Comparison of ENCODE assay signal across 22 cellular contexts in the genomic region with DNA sequence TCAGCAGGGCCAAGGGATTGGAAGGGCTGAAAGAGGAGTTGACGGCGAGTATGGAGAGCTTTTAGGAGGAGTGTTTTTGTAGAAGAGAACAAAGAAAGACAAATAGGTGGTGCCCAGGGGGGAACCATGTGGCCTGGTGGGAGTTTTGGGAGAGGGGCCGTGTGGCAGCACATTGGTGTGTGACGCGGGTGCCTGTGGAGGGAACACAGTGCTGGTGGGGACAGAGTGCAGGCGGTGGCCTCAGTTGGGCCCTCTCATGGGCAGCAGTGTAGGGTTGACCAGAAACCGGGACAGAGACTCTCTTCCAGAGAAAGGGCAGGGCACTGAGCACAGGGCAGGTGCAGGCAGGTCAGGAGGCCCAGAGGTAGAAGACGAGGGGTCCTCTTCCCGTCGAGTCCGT. TPM values are rescaled to one million over a fixed set of nuclear protein-coding genes. Genes with fewer than 3 reads are reported as not detected.
DNase-seq lines count a peak whose midpoint lies in the region; ATAC-seq and TF ChIP-seq lines count a peak whose summit lies in the region.
"Had no signal": no experiment of that assay in that cellular context is flagged by ENCODE, and none has a peak within 500 bp of the region (broad histone marks: within the 10 kb centered on the region; RNA-seq: fewer than 3 reads in every experiment).

No MANE protein-coding gene starts in this region.

- H3K9me2 ChIP-seq in GM23338 (ENCODE audit: insufficient read depth) = no peaks in the 10 kb centered on the region

- DNase-seq in GM23338 (ENCODE audit: low spot score) (no peak), sigmoid colon (peak; percentile 33), GF-D8 (lab: John Stamatoyannopoulos, UW) (no peak), NCI-H526 (lab: John Stamatoyannopoulos, UW) (no peak)
- DNase-seq: Calu3; CD4-positive, alpha-beta memory T cell; DMS53; EL; IMR-90; MG63; NCI-H1048; NCI-H1436; NCI-H2029; NCI-H446; NCI-H69; Peyer's patch had no signal

- H3K9me3 ChIP-seq in sigmoid colon = no peaks in the 10 kb centered on the region
- H3K9me3 ChIP-seq: BLaER1, HAP-1, MG63, Peyer's patch, SJSA1 had no signal

- H3K4me2 ChIP-seq in GM23338 = no peak overlapping the region
- H3K4me2 ChIP-seq: BLaER1 had no signal

- TF ChIP-seq POLR2A in sigmoid colon (IDR thresholded peaks at IDR 0.05) = no peak

- peaks cover 2% of the 10 kb centered on the region; the same call in 2 of the 3 replicates for H3K36me3 Mint-ChIP-seq in GM23338 (ENCODE audit: low read depth)
- H3K36me3 Mint-ChIP-seq in brain = peaks cover 21% of the 10 kb centered on the region

- intact Hi-C loops in sigmoid colon (cut with DNase I) = no loop called here

- H3K4me1 ChIP-seq in GM23338 (ENCODE audit: insufficient read depth) (no peaks in the 10 kb centered on the region), sigmoid colon (peaks cover 0 to 16% (median 12%) of the 10 kb centered on the region in 4 donors)
- H3K4me1 ChIP-seq: BLaER1, HAP-1, Peyer's patch, SJSA1 had no signal

- H3K27me3 ChIP-seq in GM23338 (ENCODE audit: insufficient read depth) (no peaks in the 10 kb centered on the region), layer of hippocampus (ENCODE audit: control insufficient read depth, insufficient read depth, low read length) (no peaks in the 10 kb centered on the region), sigmoid colon (no peaks in the 10 kb centered on the region)
- H3K27me3 ChIP-seq: BLaER1, MG63, Peyer's patch, SJSA1 had no signal

- peak overlapping the region; percentile 61 for H3K27ac Mint-ChIP-seq in GM23338
- peak overlapping the region in 3 of 5 experiments; percentile 12 to 88 (median 46) for H3K27ac Mint-ChIP-seq in brain

- H3K36me3 ChIP-seq in GM23338 (ENCODE audit: insufficient read depth) (no peaks in the 10 kb centered on the region), sigmoid colon (peaks cover 0 to 24% (median 11%) of the 10 kb centered on the region in 4 donors)
- H3K36me3 ChIP-seq: HAP-1, MG63, SJSA1 had no signal

- peaks cover 5% of the 10 kb centered on the region for H3K27me3 Mint-ChIP-seq in GM23338 (ENCODE audit: insufficient read depth, low read depth, poor library complexity)
- H3K27me3 Mint-ChIP-seq in brain = no peaks in the 10 kb centered on the region
- H3K27me3 Mint-ChIP-seq: CD4-positive, alpha-beta memory T cell had no signal

- no peak overlapping the region for H2AFZ ChIP-seq in GM23338

- ATAC-seq in GM23338 = no peak
- no peak for ATAC-seq in GM21381 (IDR thresholded peaks at IDR 0.05; ENCODE audit: unreplicated experiment)

- H3K4me3 ChIP-seq in GM23338 = no peak overlapping the region
- no peak overlapping the region for H3K4me3 ChIP-seq in sigmoid colon
- H3K4me3 ChIP-seq: BLaER1, HAP-1, MG63, Peyer's patch, SJSA1 had no signal

- H3K4me3 Mint-ChIP-seq in GM23338 (no peak overlapping the region; the same call in 2 of the 3 replicates), brain (no peak overlapping the region)
- H3K4me3 Mint-ChIP-seq: CD4-positive, alpha-beta memory T cell had no signal

- peaks cover 15% of the 10 kb centered on the region for H3K4me1 Mint-ChIP-seq in GM23338
- peaks cover 4% of the 10 kb centered on the region for H3K4me1 Mint-ChIP-seq in brain

- no peaks in the 10 kb centered on the region for H4K20me1 ChIP-seq in GM23338 (replicated peaks; ENCODE audit: insufficient read depth)
- H4K20me1 ChIP-seq: BLaER1 had no signal

- no peaks in the 10 kb centered on the region for H3F3A ChIP-seq in GM23338 (replicated peaks; ENCODE audit: low read depth)

- H3K9me3 Mint-ChIP-seq in GM23338 = no peaks in the 10 kb centered on the region
- H3K9me3 Mint-ChIP-seq in brain = no peaks in the 10 kb centered on the region
- H3K9me3 Mint-ChIP-seq: CD4-positive, alpha-beta memory T cell had no signal

- no peak overlapping the region for H3K27ac ChIP-seq in GM23338 (ENCODE audit: low read depth)
- peak overlapping the region; percentile 81 for H3K27ac ChIP-seq in layer of hippocampus (ENCODE audit: low read depth, low read length)
- no peak overlapping the region for H3K27ac ChIP-seq in sigmoid colon
- H3K27ac ChIP-seq: BLaER1, Peyer's patch, SJSA1 had no signal

- TF ChIP-seq EP300 in sigmoid colon (IDR thresholded peaks at IDR 0.05) = no peak

- WGBS in sigmoid colon, 2 donors = 95 to 96% methylated on average over 11 of the region's 11 CpGs

- TF ChIP-seq CTCF in GM23338 (conservative IDR thresholded peaks at IDR 0.05; ENCODE audit: low read depth in 2 of 2) = no peak
- no peak for TF ChIP-seq CTCF in brain (conservative IDR thresholded peaks at IDR 0.05)
- TF ChIP-seq CTCF in sigmoid colon (IDR thresholded peaks at IDR 0.05) = no peak

- H3K79me2 ChIP-seq in GM23338 (replicated peaks; ENCODE audit: insufficient read depth) = no peaks in the 10 kb centered on the region

TF ChIP-seq in GM23338, 12 proteins besides CTCF, POLR2A, EP300 and RAD21 (continues in another document):
- TF ChIP-seq EZH2 (IDR thresholded peaks at IDR 0.05; ENCODE audit: low read depth, unreplicated experiment) (no peak), EZH2phosphoT487 (IDR thresholded peaks at IDR 0.05; ENCODE audit: unreplicated experiment) (no peak)
- TF ChIP-seq, protein P1, sequence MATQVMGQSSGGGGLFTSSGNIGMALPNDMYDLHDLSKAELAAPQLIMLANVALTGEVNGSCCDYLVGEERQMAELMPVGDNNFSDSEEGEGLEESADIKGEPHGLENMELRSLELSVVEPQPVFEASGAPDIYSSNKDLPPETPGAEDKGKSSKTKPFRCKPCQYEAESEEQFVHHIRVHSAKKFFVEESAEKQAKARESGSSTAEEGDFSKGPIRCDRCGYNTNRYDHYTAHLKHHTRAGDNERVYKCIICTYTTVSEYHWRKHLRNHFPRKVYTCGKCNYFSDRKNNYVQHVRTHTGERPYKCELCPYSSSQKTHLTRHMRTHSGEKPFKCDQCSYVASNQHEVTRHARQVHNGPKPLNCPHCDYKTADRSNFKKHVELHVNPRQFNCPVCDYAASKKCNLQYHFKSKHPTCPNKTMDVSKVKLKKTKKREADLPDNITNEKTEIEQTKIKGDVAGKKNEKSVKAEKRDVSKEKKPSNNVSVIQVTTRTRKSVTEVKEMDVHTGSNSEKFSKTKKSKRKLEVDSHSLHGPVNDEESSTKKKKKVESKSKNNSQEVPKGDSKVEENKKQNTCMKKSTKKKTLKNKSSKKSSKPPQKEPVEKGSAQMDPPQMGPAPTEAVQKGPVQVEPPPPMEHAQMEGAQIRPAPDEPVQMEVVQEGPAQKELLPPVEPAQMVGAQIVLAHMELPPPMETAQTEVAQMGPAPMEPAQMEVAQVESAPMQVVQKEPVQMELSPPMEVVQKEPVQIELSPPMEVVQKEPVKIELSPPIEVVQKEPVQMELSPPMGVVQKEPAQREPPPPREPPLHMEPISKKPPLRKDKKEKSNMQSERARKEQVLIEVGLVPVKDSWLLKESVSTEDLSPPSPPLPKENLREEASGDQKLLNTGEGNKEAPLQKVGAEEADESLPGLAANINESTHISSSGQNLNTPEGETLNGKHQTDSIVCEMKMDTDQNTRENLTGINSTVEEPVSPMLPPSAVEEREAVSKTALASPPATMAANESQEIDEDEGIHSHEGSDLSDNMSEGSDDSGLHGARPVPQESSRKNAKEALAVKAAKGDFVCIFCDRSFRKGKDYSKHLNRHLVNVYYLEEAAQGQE (IDR thresholded peaks at IDR 0.05; ENCODE audit: unreplicated experiment) = no peak

RNA-seq across cellular contexts. Expression of gene TECPR2, which starts 56.5 kb away (rescaled TPM):
- 16.9 and 20.5 TPM in 2 replicates for total RNA-seq in GM23338 (2014; rRNA removed; shearing (Covaris generic))
- polyA plus RNA-seq in GM23338 (2016; fragmentation: Nextera tagmentation; extraction: Ambion mirVana) (4.8 and 5.2 TPM in 2 replicates), brain (ENCODE audit: insufficient read depth, low read depth, low replicate concordance) (14.8 TPM), sigmoid colon (1 to 10 TPM; 2.1 to 9.0 (median 8.5) TPM)
- 10 to 100 TPM; 15.3 to 51.0 (median 17.2) TPM for total RNA-seq in sigmoid colon

RNA-seq across cellular contexts. Expression of gene CINP, which starts 56.6 kb away (rescaled TPM):
- total RNA-seq in GM23338 (2014; rRNA removed; shearing (Covaris generic)) = 54.0 and 65.4 TPM in 2 replicates
- polyA plus RNA-seq in GM23338 (2016; fragmentation: Nextera tagmentation; extraction: Ambion mirVana) (63.1 and 64.9 TPM in 2 replicates), brain (ENCODE audit: insufficient read depth, low read depth, low replicate concordance) (41.0 TPM), sigmoid colon (10 to 100 TPM; 21.5 to 46.2 (median 35.0) TPM)
- total RNA-seq in sigmoid colon = 10 to 100 TPM; 12.5 to 24.6 (median 19.8) TPM
